14 cellular contexts compared by ENCODE assay signal in genomic region chr17:73787721-73788051, GRCh38.
"Had no signal": no experiment of that assay in that cellular context is flagged by ENCODE, and none has a peak within 500 bp of the region (broad histone marks: within the 10 kb centered on the region; RNA-seq: fewer than 3 reads in every experiment).

No MANE protein-coding gene starts in this region.

- H3K27ac ChIP-seq: brain microvascular endothelial cell, hepatocyte, lower lobe of right lung, tibial artery had no signal

- H3K4me1 ChIP-seq: lower lobe of right lung, tibial artery had no signal

- H3K4me3 Mint-ChIP-seq: dendritic cell treated with granulocyte-macrophage colony-stimulating factor and Interleukin-4, amounts not matched to agents 40 ng/mL and 50 ng/mL, for 4 days; stimulated activated effector memory CD8-positive, alpha-beta T cell treated with anti-CD3 and anti-CD28 coated beads, Interleukin-12 subunit alpha, Interleukin-12 subunit beta, amount 100 ng/mL, for 72 hours; T-helper 1 cell treated with Interleukin-12 subunit alpha and Interleukin-12 subunit beta and Interleukin-4 antibody, amounts not matched to agents 30 μg/mL and 1 μg/mL, for 36 hours had no signal

- H3K4me1 Mint-ChIP-seq: stimulated activated effector memory CD8-positive, alpha-beta T cell treated with anti-CD3 and anti-CD28 coated beads, Interleukin-12 subunit alpha, Interleukin-12 subunit beta, amount 100 ng/mL, for 72 hours had no signal

- DNase-seq: activated effector memory CD4-positive, alpha-beta T cell treated with Interleukin-2 at 50 U/mL for 16 hours; amygdala; brain microvascular endothelial cell; cerebellar nuclear complex; lower lobe of right lung; midbrain; right cardiac atrium; tibial artery had no signal

- H3K4me3 ChIP-seq: hepatocyte, lower lobe of right lung, smooth muscle cell, tibial artery had no signal

- H3K36me3 Mint-ChIP-seq: activated naive CD4-positive, alpha-beta T cell treated with anti-CD3 and anti-CD28 coated beads, Interleukin-2, amount 50 U/mL, for 72 hours; stimulated activated effector memory CD8-positive, alpha-beta T cell treated with anti-CD3 and anti-CD28 coated beads, Interleukin-12 subunit alpha, Interleukin-12 subunit beta, amount 100 ng/mL, for 72 hours had no signal

- H3K27ac Mint-ChIP-seq: activated naive CD4-positive, alpha-beta T cell treated with anti-CD3 and anti-CD28 coated beads, Interleukin-2, amount 50 U/mL, for 72 hours; dendritic cell treated with granulocyte-macrophage colony-stimulating factor and Interleukin-4, amounts not matched to agents 40 ng/mL and 50 ng/mL, for 4 days; stimulated activated effector memory CD8-positive, alpha-beta T cell treated with anti-CD3 and anti-CD28 coated beads, Interleukin-12 subunit alpha, Interleukin-12 subunit beta, amount 100 ng/mL, for 72 hours; T-helper 1 cell treated with Interleukin-12 subunit alpha and Interleukin-12 subunit beta and Interleukin-4 antibody, amounts not matched to agents 30 μg/mL and 1 μg/mL, for 36 hours had no signal

- H3K27me3 ChIP-seq: brain microvascular endothelial cell had no signal

- H3K9me3 Mint-ChIP-seq: activated naive CD4-positive, alpha-beta T cell treated with anti-CD3 and anti-CD28 coated beads, Interleukin-2, amount 50 U/mL, for 72 hours; dendritic cell treated with granulocyte-macrophage colony-stimulating factor and Interleukin-4, amounts not matched to agents 40 ng/mL and 50 ng/mL, for 4 days; stimulated activated effector memory CD8-positive, alpha-beta T cell treated with anti-CD3 and anti-CD28 coated beads, Interleukin-12 subunit alpha, Interleukin-12 subunit beta, amount 100 ng/mL, for 72 hours; T-helper 1 cell treated with Interleukin-12 subunit alpha and Interleukin-12 subunit beta and Interleukin-4 antibody, amounts not matched to agents 30 μg/mL and 1 μg/mL, for 36 hours had no signal

- H3K9me3 ChIP-seq: lower lobe of right lung, tibial artery had no signal

- H3K36me3 ChIP-seq: brain microvascular endothelial cell, lower lobe of right lung, tibial artery had no signal
